In the genomic region with DNA sequence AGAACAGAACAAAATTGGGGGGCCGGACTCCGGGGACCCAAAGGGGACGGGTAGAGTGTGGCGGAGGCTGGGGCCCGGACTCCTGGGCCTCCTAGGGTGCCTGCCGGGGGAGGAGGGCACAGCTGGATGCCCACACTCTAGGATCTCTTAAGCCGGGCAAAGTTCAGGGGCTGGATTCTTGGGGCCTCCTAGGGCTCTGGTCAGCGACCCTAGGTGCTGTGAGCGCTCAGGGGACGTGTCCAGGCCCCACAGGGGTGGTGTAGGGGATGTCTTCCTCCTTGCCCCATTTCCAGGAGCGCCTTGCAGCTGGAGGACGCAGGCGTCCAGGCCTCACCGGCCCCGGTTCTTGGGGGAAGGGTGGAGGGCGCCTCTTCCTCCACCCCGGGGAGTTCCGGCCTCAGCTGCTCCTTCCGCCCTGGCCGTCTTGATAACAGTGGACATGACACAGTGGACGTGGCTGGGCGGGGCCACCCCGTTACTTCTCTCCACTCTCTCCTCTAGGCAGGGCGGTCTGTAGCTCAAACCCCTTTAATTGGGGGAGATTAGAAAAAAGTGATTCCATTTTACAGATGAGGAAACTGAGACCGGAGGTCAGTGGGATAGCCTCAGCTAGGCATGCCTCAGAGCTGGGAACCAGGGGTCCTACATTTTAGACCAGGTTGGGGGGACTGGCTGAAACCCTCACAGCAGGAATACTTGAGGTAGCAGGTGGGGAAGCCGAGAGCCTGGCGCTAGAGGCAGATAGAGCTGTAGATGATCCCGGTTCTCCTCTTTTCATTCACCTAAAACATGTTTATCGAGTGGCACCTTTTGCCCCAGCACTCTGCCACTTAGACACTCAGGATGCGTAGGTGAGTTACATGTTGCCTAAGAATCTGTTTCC, we compare ENCODE assay signal across 9 cellular contexts. TPM values are rescaled to one million over a fixed set of nuclear protein-coding genes. Genes with fewer than 3 reads are reported as not detected.
DNase-seq lines count a peak whose midpoint lies in the region; ATAC-seq and TF ChIP-seq lines count a peak whose summit lies in the region.
"Had no signal": no experiment of that assay in that cellular context is flagged by ENCODE, and none has a peak within 500 bp of the region (broad histone marks: within the 10 kb centered on the region; RNA-seq: fewer than 3 reads in every experiment).

No MANE protein-coding gene starts in this region.

- TF ChIP-seq CTCF in GM10266 (IDR thresholded peaks at IDR 0.05; ENCODE audit: control insufficient read depth, insufficient read depth, low read depth, missing control alignments) (no peak), smooth muscle cell (IDR thresholded peaks at IDR 0.05; ENCODE audit: borderline replicate concordance, insufficient read depth, poor library complexity, severe bottlenecking) (no peak)

- ATAC-seq in HG03196 (IDR thresholded peaks at IDR 0.05; ENCODE audit: unreplicated experiment) (peak; percentile 16), right cardiac atrium (peak; percentile 42 to 72)

- peaks cover 8% of the 10 kb centered on the region for H3K36me3 Mint-ChIP-seq in activated T-helper 1 cell treated with anti-CD3 and anti-CD28 coated beads, Interleukin-12 subunit alpha, Interleukin-12 subunit beta, Interleukin-2, Interleukin-4 antibody, amounts not matched to agents 30 ng/mL and 10 ng/mL and 1 ng/mL, durations not matched to agents 14 hours and 24 hours and 36 hours (ENCODE audit: low read depth)

- WGBS in right cardiac atrium = 43% methylated on average over 30 of the region's 30 CpGs
- 49% methylated on average over 29 of the region's 30 CpGs for WGBS in smooth muscle cell (ENCODE audit: low lambda C conversion rate)

- H3K4me3 ChIP-seq in right cardiac atrium (ENCODE audit: low read length) = peak overlapping the region; percentile 14
- H3K4me3 ChIP-seq in smooth muscle cell = peak overlapping the region; percentile 58
- no peak overlapping the region for H3K4me3 ChIP-seq in SJCRH30
- H3K4me3 ChIP-seq: SJSA1 had no signal

- H3F3A ChIP-seq in smooth muscle cell (ENCODE audit: low read depth) = no peaks in the 10 kb centered on the region

- H3K4me1 ChIP-seq in right cardiac atrium (ENCODE audit: control insufficient read depth, insufficient read depth, low read length) (no peaks in the 10 kb centered on the region), smooth muscle cell (ENCODE audit: low read depth) (no peaks in the 10 kb centered on the region), SJCRH30 (no peaks in the 10 kb centered on the region)
- H3K4me1 ChIP-seq: SJSA1 had no signal

- H3K27me3 Mint-ChIP-seq in activated T-helper 1 cell treated with anti-CD3 and anti-CD28 coated beads, Interleukin-12 subunit alpha, Interleukin-12 subunit beta, Interleukin-2, Interleukin-4 antibody, amounts not matched to agents 30 ng/mL and 10 ng/mL and 1 ng/mL, durations not matched to agents 14 hours and 24 hours and 36 hours (ENCODE audit: insufficient read depth) = no peaks in the 10 kb centered on the region

- intact Hi-C loops in activated T-helper 1 cell treated with anti-CD3 and anti-CD28 coated beads, Interleukin-12 subunit alpha, Interleukin-12 subunit beta, Interleukin-2, Interleukin-4 antibody, amounts not matched to agents 30 ng/mL and 10 ng/mL and 1 ng/mL, durations not matched to agents 14 hours and 24 hours and 36 hours (cut with micrococcal nuclease) = loop anchor here (1.0 to 2.0 kb wide), 4 partner anchors 8 to 283 kb away; a partner anchor contains a TSS
- intact Hi-C loops in right cardiac atrium (cut with DNase I) = no loop called here

- H3K4me1 Mint-ChIP-seq in activated T-helper 1 cell treated with anti-CD3 and anti-CD28 coated beads, Interleukin-12 subunit alpha, Interleukin-12 subunit beta, Interleukin-2, Interleukin-4 antibody, amounts not matched to agents 30 ng/mL and 10 ng/mL and 1 ng/mL, durations not matched to agents 14 hours and 24 hours and 36 hours (ENCODE audit: low read depth) = peaks cover 35% of the 10 kb centered on the region

- H3K27ac ChIP-seq in right cardiac atrium (ENCODE audit: low read length) = no peak overlapping the region
- H3K27ac ChIP-seq in smooth muscle cell (ENCODE audit: low read depth) = no peak overlapping the region
- no peak overlapping the region for H3K27ac ChIP-seq in SJCRH30
- H3K27ac ChIP-seq: SJSA1 had no signal

- DNase-seq in GM10266 (ENCODE audit: extremely low spot score) (peak; percentile 73), right cardiac atrium (peak; percentile 61 to 84 (median 83)), smooth muscle cell (lab: John Stamatoyannopoulos, UW; ENCODE audit: unreplicated experiment) (no peak), pons (ENCODE audit: low spot score) (no peak), SJCRH30 (no peak), 8988T (no peak)
- DNase-seq in activated T-helper 1 cell treated with anti-CD3 and anti-CD28 coated beads, Interleukin-12 subunit alpha, Interleukin-12 subunit beta, Interleukin-2, Interleukin-4 antibody, amounts not matched to agents 30 ng/mL and 10 ng/mL and 1 ng/mL, durations not matched to agents 14 hours and 24 hours and 36 hours (ENCODE audit: low spot score) = no peak

- H3K4me2 ChIP-seq in smooth muscle cell = peak overlapping the region; percentile 82

- no peaks in the 10 kb centered on the region for H3K9me3 Mint-ChIP-seq in activated T-helper 1 cell treated with anti-CD3 and anti-CD28 coated beads, Interleukin-12 subunit alpha, Interleukin-12 subunit beta, Interleukin-2, Interleukin-4 antibody, amounts not matched to agents 30 ng/mL and 10 ng/mL and 1 ng/mL, durations not matched to agents 14 hours and 24 hours and 36 hours

- H3K36me3 ChIP-seq in smooth muscle cell (ENCODE audit: low read depth) (no peaks in the 10 kb centered on the region), SJCRH30 (no peaks in the 10 kb centered on the region)
- H3K36me3 ChIP-seq: SJSA1 had no signal

- H3K4me3 Mint-ChIP-seq in activated T-helper 1 cell treated with anti-CD3 and anti-CD28 coated beads, Interleukin-12 subunit alpha, Interleukin-12 subunit beta, Interleukin-2, Interleukin-4 antibody, amounts not matched to agents 30 ng/mL and 10 ng/mL and 1 ng/mL, durations not matched to agents 14 hours and 24 hours and 36 hours = peak overlapping the region; percentile 85

- H3K9me3 ChIP-seq in right cardiac atrium (ENCODE audit: control insufficient read depth, low read length) = no peaks in the 10 kb centered on the region
- no peaks in the 10 kb centered on the region for H3K9me3 ChIP-seq in smooth muscle cell (replicated peaks; ENCODE audit: low read depth)
- H3K9me3 ChIP-seq in SJCRH30 (replicated peaks) = no peaks in the 10 kb centered on the region
- H3K9me3 ChIP-seq: SJSA1 had no signal

- no peaks in the 10 kb centered on the region for H3K79me2 ChIP-seq in smooth muscle cell (ENCODE audit: low read depth)

- no peak overlapping the region for H2AFZ ChIP-seq in smooth muscle cell (ENCODE audit: low read depth)

- H3K9ac ChIP-seq in smooth muscle cell (ENCODE audit: low read depth) = peak overlapping the region; percentile 62

- H3K27me3 ChIP-seq in right cardiac atrium (ENCODE audit: control insufficient read depth, insufficient read depth) (no peaks in the 10 kb centered on the region), smooth muscle cell (ENCODE audit: low read depth) (peaks cover 30% of the 10 kb centered on the region), SJCRH30 (no peaks in the 10 kb centered on the region)

- no peaks in the 10 kb centered on the region for H4K20me1 ChIP-seq in smooth muscle cell (ENCODE audit: low read depth)

- H3K27ac Mint-ChIP-seq in activated T-helper 1 cell treated with anti-CD3 and anti-CD28 coated beads, Interleukin-12 subunit alpha, Interleukin-12 subunit beta, Interleukin-2, Interleukin-4 antibody, amounts not matched to agents 30 ng/mL and 10 ng/mL and 1 ng/mL, durations not matched to agents 14 hours and 24 hours and 36 hours = peak overlapping the region; percentile 55

RNA-seq across cellular contexts. Expression of a gene that starts 0.7 kb away (rescaled TPM):
- 101 and 102 TPM in 2 replicates for total RNA-seq in activated T-helper 1 cell treated with anti-CD3 and anti-CD28 coated beads, Interleukin-12 subunit alpha, Interleukin-12 subunit beta, Interleukin-2, Interleukin-4 antibody, amounts not matched to agents 30 ng/mL and 10 ng/mL and 1 ng/mL, durations not matched to agents 14 hours and 24 hours and 36 hours
- total RNA-seq in right cardiac atrium (10 to 100 TPM in 1 of 4 donors, 1 to 10 TPM in 3; 6.8 to 12.1 (median 9.2) TPM), smooth muscle cell (11.6 and 17.8 TPM in 2 replicates)
- polyA plus RNA-seq in right cardiac atrium (5.0 TPM), smooth muscle cell (32.7 and 67.2 TPM in 2 replicates)
- 0.15 TPM in 1 of 2 replicates, not detected in the other for total RNA-seq in SJCRH30 (2014; rRNA removed; shearing (Covaris generic))

RNA-seq across cellular contexts. Expression of a gene that starts 4.1 kb away (rescaled TPM):
- 0.34 and 1.4 TPM in 2 replicates for total RNA-seq in activated T-helper 1 cell treated with anti-CD3 and anti-CD28 coated beads, Interleukin-12 subunit alpha, Interleukin-12 subunit beta, Interleukin-2, Interleukin-4 antibody, amounts not matched to agents 30 ng/mL and 10 ng/mL and 1 ng/mL, durations not matched to agents 14 hours and 24 hours and 36 hours
- not detected for total RNA-seq in right cardiac atrium
- 0.34 TPM for polyA plus RNA-seq in right cardiac atrium
- total RNA-seq in smooth muscle cell = not detected in 2 replicates
- 0.35 and 0.56 TPM in 2 replicates for polyA plus RNA-seq in smooth muscle cell
- not detected in 2 replicates for total RNA-seq in SJCRH30 (2014; rRNA removed; shearing (Covaris generic))
- total RNA-seq: SJSA1 had no signal

RNA-seq across cellular contexts. Expression of a gene that starts 8.0 kb away (rescaled TPM):
- total RNA-seq in activated T-helper 1 cell treated with anti-CD3 and anti-CD28 coated beads, Interleukin-12 subunit alpha, Interleukin-12 subunit beta, Interleukin-2, Interleukin-4 antibody, amounts not matched to agents 30 ng/mL and 10 ng/mL and 1 ng/mL, durations not matched to agents 14 hours and 24 hours and 36 hours = 88.5 and 93.4 TPM in 2 replicates
- total RNA-seq in right cardiac atrium (100 to 1,000 TPM; 136 to 194 (median 167) TPM), smooth muscle cell (14.5 and 22.1 TPM in 2 replicates)
- polyA plus RNA-seq in right cardiac atrium (191 TPM), smooth muscle cell (354 and 386 TPM in 2 replicates)
- total RNA-seq in SJCRH30 (2014; rRNA removed; shearing (Covaris generic)) = 51.0 and 62.1 TPM in 2 replicates

RNA-seq across cellular contexts. Expression of a gene that starts 8.3 kb away (rescaled TPM):
- total RNA-seq in activated T-helper 1 cell treated with anti-CD3 and anti-CD28 coated beads, Interleukin-12 subunit alpha, Interleukin-12 subunit beta, Interleukin-2, Interleukin-4 antibody, amounts not matched to agents 30 ng/mL and 10 ng/mL and 1 ng/mL, durations not matched to agents 14 hours and 24 hours and 36 hours = 50.7 and 51.2 TPM in 2 replicates
- total RNA-seq in right cardiac atrium (10 to 100 TPM; 18.9 to 27.3 (median 26.0) TPM), smooth muscle cell (26.9 and 36.3 TPM in 2 replicates)
- polyA plus RNA-seq in right cardiac atrium (19.0 TPM), smooth muscle cell (26.9 and 34.2 TPM in 2 replicates)
- 29.5 and 33.0 TPM in 2 replicates for total RNA-seq in SJCRH30 (2014; rRNA removed; shearing (Covaris generic))

RNA-seq across cellular contexts. Expression of a gene that starts 31.2 kb away (rescaled TPM):
- total RNA-seq in activated T-helper 1 cell treated with anti-CD3 and anti-CD28 coated beads, Interleukin-12 subunit alpha, Interleukin-12 subunit beta, Interleukin-2, Interleukin-4 antibody, amounts not matched to agents 30 ng/mL and 10 ng/mL and 1 ng/mL, durations not matched to agents 14 hours and 24 hours and 36 hours = not detected in 2 replicates
- 1 to 10 TPM in 1 of 4 donors, under 1 TPM in 2, not detected in 1; 0.49 to 1.7 (median 0.78) TPM for total RNA-seq in right cardiac atrium
- 7.2 TPM for polyA plus RNA-seq in right cardiac atrium
- total RNA-seq in smooth muscle cell = not detected in 2 replicates
- polyA plus RNA-seq in smooth muscle cell = not detected in 2 replicates
- total RNA-seq in SJCRH30 (2014; rRNA removed; shearing (Covaris generic)) = not detected in 2 replicates
- total RNA-seq: SJSA1 had no signal

Comparison
In these comparisons a context has a peak if more than half of its experiments do, and no peak if none do; other contexts are left out.
1. DNase-seq: peak in GM10266 (single experiment) and right cardiac atrium (3 of 3); none in activated T-helper 1 cell treated with anti-CD3 and anti-CD28 coated beads, Interleukin-12 subunit alpha, Interleukin-12 subunit beta, Interleukin-2, Interleukin-4 antibody, amounts not matched to agents 30 ng/mL and 10 ng/mL and 1 ng/mL, durations not matched to agents 14 hours and 24 hours and 36 hours (single experiment), smooth muscle cell (single experiment), pons (single experiment), SJCRH30 (0 of 2) and 8988T (single experiment).